Comparison of ENCODE assay signal across 8 cellular contexts in genomic region chr6:4805553-4806307, GRCh38.
A peak's percentile ranks its signal among the peaks of the same experiment; 100 is the strongest.
DNase-seq lines count a peak whose midpoint lies in the region; ATAC-seq lines count a peak whose summit lies in the region.

No MANE protein-coding gene starts in this region.

- no peak for ATAC-seq in HG02642 (IDR thresholded peaks at IDR 0.05; ENCODE audit: poor library complexity, unreplicated experiment)

- DNase-seq in AG08396 (ENCODE audit: low spot score) (peak; percentile 47), GM03348 (ENCODE audit: low spot score) (peak; percentile 49), NCI-H2196 treated with DMSO at 0.1 percent for 48 hours (lab: John Stamatoyannopoulos, UW; ENCODE audit: unreplicated experiment) (peak; percentile 26), astrocyte of the hippocampus (ENCODE audit: low read depth, low spot score) (peak; percentile 70), inferior parietal cortex (ENCODE audit: extremely low spot score) (peak; percentile 69), T-helper 2 cell (no peak)
- DNase-seq in stimulated activated CD4-positive, alpha-beta T cell treated with anti-CD3 and anti-CD28 coated beads, Interleukin-4, amount 100 ng/mL, for 24 hours, result peak; percentile 18

Comparison
In these comparisons a context has a peak if more than half of its experiments do, and no peak if none do; other contexts are left out.
1. DNase-seq: peak in AG08396 (single experiment), GM03348 (single experiment), NCI-H2196 treated with DMSO at 0.1 percent for 48 hours (single experiment), astrocyte of the hippocampus (single experiment), inferior parietal cortex (single experiment) and stimulated activated CD4-positive, alpha-beta T cell treated with anti-CD3 and anti-CD28 coated beads, Interleukin-4, amount 100 ng/mL, for 24 hours (single experiment); none in T-helper 2 cell (0 of 5).